In the genomic region with DNA sequence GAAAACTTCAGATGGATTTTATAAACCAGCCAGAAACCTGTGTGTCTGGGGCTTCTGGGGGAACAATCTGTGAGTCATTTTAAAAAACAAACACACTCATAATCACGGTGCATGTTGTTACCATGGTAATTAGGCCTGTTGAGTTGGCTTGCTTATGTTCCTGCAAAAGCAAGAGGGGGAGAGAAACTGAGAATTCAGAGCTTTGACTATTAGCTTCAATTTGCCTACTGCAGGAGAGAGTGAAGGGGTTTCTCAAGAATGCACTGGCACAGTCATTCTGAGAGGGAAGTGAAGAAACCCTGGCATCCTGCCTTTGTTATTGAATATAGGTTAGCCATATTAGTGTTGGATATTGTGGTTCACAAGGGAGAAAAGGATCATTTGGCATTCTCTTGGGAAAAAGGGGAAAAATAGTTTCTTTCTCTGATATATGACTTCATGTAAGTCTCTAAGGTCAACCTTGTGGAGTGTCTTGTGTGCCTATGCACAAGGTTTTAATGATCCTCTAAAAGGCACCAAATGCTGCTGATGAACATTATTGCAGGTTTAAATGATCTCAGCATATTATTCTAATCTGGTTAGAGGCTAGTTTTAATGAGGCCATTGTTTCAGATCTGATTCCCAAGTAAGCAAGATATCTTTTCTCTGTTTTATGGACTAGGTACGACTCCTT, we compare ENCODE assay signal across 7 cellular contexts. TPM values are rescaled to one million over a fixed set of nuclear protein-coding genes. Genes with fewer than 3 reads are reported as not detected.
DNase-seq lines count a peak whose midpoint lies in the region; ATAC-seq and TF ChIP-seq lines count a peak whose summit lies in the region.

No MANE protein-coding gene starts in this region.

- H3K9me3 ChIP-seq in gastrocnemius medialis = no peaks in the 10 kb centered on the region

- no peak for TF ChIP-seq POLR2A in gastrocnemius medialis (IDR thresholded peaks at IDR 0.05)

- peak; percentile 88 for ATAC-seq in GM19467 (IDR thresholded peaks at IDR 0.05; ENCODE audit: unreplicated experiment)
- ATAC-seq in HG03457 (IDR thresholded peaks at IDR 0.05; ENCODE audit: unreplicated experiment) = peak; percentile 86
- ATAC-seq in gastrocnemius medialis = peak; percentile 30 to 39

- no peaks in the 10 kb centered on the region for H3K36me3 ChIP-seq in gastrocnemius medialis

- in situ Hi-C loops in gastrocnemius medialis (cut with MboI; ENCODE audit: low sequenced_read_pairs in 4 of 4) = no loop called here

- H3K27ac ChIP-seq in gastrocnemius medialis = no peak overlapping the region

- H3K4me3 ChIP-seq in epithelial cell of esophagus (ENCODE audit: low read length) (no peak overlapping the region), gastrocnemius medialis (no peak overlapping the region)

- no peak for TF ChIP-seq CTCF in epithelial cell of esophagus (IDR thresholded peaks at IDR 0.05; ENCODE audit: insufficient read depth, low read depth, low read length, missing control alignments)
- no peak for TF ChIP-seq CTCF in gastrocnemius medialis (IDR thresholded peaks at IDR 0.05 in 4 of 5, conservative IDR thresholded peaks at IDR 0.05 in 1 of 5)

- intact Hi-C loops in gastrocnemius medialis (cut with DNase I; ENCODE audit: low total_unique reads) = no loop called here

- DNase-seq in GM03348 (ENCODE audit: low spot score) (peak; percentile 73), RPMI7951 (ENCODE audit: low read depth) (peak; percentile 91), epithelial cell of esophagus (ENCODE audit: low read depth) (peak; percentile 69), gastrocnemius medialis (no peak), NCI-H1048 (lab: John Stamatoyannopoulos, UW) (no peak)

- H3K27me3 ChIP-seq in gastrocnemius medialis = no peaks in the 10 kb centered on the region

- peaks cover 0 to 3% of the 10 kb centered on the region in 2 donors for H3K4me1 ChIP-seq in gastrocnemius medialis

RNA-seq across cellular contexts. Expression of gene GNG2, which starts 12.9 kb away (rescaled TPM):
- 81.7 and 98.8 TPM in 2 replicates for total RNA-seq in RPMI7951 (2014; rRNA removed; shearing (Covaris generic))
- total RNA-seq in gastrocnemius medialis = 1 to 10 TPM in 3 of 4 donors, under 1 TPM in 1; 0.41 to 4.9 (median 2.2) TPM

Comparison
In these comparisons a context has a peak if more than half of its experiments do, and no peak if none do; other contexts are left out.
1. DNase-seq: peak in GM03348 (single experiment), RPMI7951 (single experiment) and epithelial cell of esophagus (single experiment); none in gastrocnemius medialis (0 of 2) and NCI-H1048 (single experiment).
2. ATAC-seq: peak in every context shown above with its lines; median percentile 88 in GM19467; 86 in HG03457; 34 in gastrocnemius medialis.
3. RNA of gene GNG2, which starts 12.9 kb away (total RNA-seq): 81.7 to 98.8 TPM in RPMI7951; 0.41 to 4.9 TPM in gastrocnemius medialis; every median in the first group is over 10 times any median in the second.